11 cellular contexts compared by ENCODE assay signal in genomic region chr11:128628343-128628673, GRCh38. TPM values are rescaled to one million over a fixed set of nuclear protein-coding genes. Genes with fewer than 3 reads are reported as not detected.
DNase-seq lines count a peak whose midpoint lies in the region; ATAC-seq lines count a peak whose summit lies in the region.
"Had no signal": no experiment of that assay in that cellular context is flagged by ENCODE, and none has a peak within 500 bp of the region (broad histone marks: within the 10 kb centered on the region; RNA-seq: fewer than 3 reads in every experiment).

No MANE protein-coding gene starts in this region.

- POLR2A ChIA-PET in activated CD4-positive, alpha-beta memory T cell treated with anti-CD3 and anti-CD28 coated beads, Interleukin-2, amount 10 ng/mL, durations not matched to agents 7 days and 5 days (lab: Charles Lee) = interaction anchor here (0.6 to 11.4 kb wide), 19 partner anchors 65 to 338 kb away, joined by 3 to 525 read pairs (median 6); partner anchors contain the start of gene FLI1

- peaks cover 82% of the 10 kb centered on the region for H3K4me1 Mint-ChIP-seq in activated CD8-positive, alpha-beta memory T cell treated with anti-CD3 and anti-CD28 coated beads, Interleukin-2, amount 10 ng/mL, durations not matched to agents 7 days and 5 days
- peaks cover 81% of the 10 kb centered on the region for H3K4me1 Mint-ChIP-seq in activated CD4-positive, alpha-beta memory T cell treated with anti-CD3 and anti-CD28 coated beads, Interleukin-2, amount 10 ng/mL, durations not matched to agents 7 days and 5 days
- H3K4me1 Mint-ChIP-seq in stimulated activated naive CD8-positive, alpha-beta T cell treated with anti-CD3 and anti-CD28 coated beads, Interleukin-15, amount 100 ng/mL, for 72 hours = peaks cover 93% of the 10 kb centered on the region

- H3K27ac Mint-ChIP-seq in activated CD8-positive, alpha-beta memory T cell treated with anti-CD3 and anti-CD28 coated beads, Interleukin-2, amount 10 ng/mL, durations not matched to agents 7 days and 5 days = peak overlapping the region; percentile 93
- peak overlapping the region; percentile 85 for H3K27ac Mint-ChIP-seq in activated CD4-positive, alpha-beta memory T cell treated with anti-CD3 and anti-CD28 coated beads, Interleukin-2, amount 10 ng/mL, durations not matched to agents 7 days and 5 days
- H3K27ac Mint-ChIP-seq in stimulated activated naive CD8-positive, alpha-beta T cell treated with anti-CD3 and anti-CD28 coated beads, Interleukin-15, amount 100 ng/mL, for 72 hours = peak overlapping the region; percentile 87 to 99

- peak; percentile 3 for ATAC-seq in activated CD8-positive, alpha-beta memory T cell treated with anti-CD3 and anti-CD28 coated beads, Interleukin-2, amount 10 ng/mL, durations not matched to agents 7 days and 5 days
- ATAC-seq in HG02798 (IDR thresholded peaks at IDR 0.05; ENCODE audit: poor library complexity, unreplicated experiment) (peak; percentile 39), GM19328 (IDR thresholded peaks at IDR 0.05; ENCODE audit: unreplicated experiment) (no peak)
- peak; percentile 2 for ATAC-seq in stimulated activated naive CD8-positive, alpha-beta T cell treated with anti-CD3 and anti-CD28 coated beads, Interleukin-15, amount 100 ng/mL, for 72 hours

- no peak for DNase-seq in activated CD8-positive, alpha-beta memory T cell treated with anti-CD3 and anti-CD28 coated beads, Interleukin-2, amount 10 ng/mL, durations not matched to agents 7 days and 5 days
- no peak for DNase-seq in activated CD8-positive, alpha-beta memory T cell treated with anti-CD3 and anti-CD28 coated beads, Interleukin-2, amount 50 U/mL, for 4 hours
- DNase-seq in activated CD4-positive, alpha-beta memory T cell treated with anti-CD3 and anti-CD28 coated beads, Interleukin-2, amount 10 ng/mL, durations not matched to agents 7 days and 5 days = no peak
- no peak for DNase-seq in stimulated activated naive CD8-positive, alpha-beta T cell treated with anti-CD3 and anti-CD28 coated beads, Interleukin-15, amount 100 ng/mL, for 72 hours
- DNase-seq in retina = no peak
- DNase-seq in medulla oblongata (ENCODE audit: extremely low spot score) = no peak
- DNase-seq: ACHN, caudate nucleus, NCI-H2081 had no signal

- no peaks in the 10 kb centered on the region for H3K27me3 Mint-ChIP-seq in activated CD8-positive, alpha-beta memory T cell treated with anti-CD3 and anti-CD28 coated beads, Interleukin-2, amount 10 ng/mL, durations not matched to agents 7 days and 5 days
- H3K27me3 Mint-ChIP-seq in activated CD4-positive, alpha-beta memory T cell treated with anti-CD3 and anti-CD28 coated beads, Interleukin-2, amount 10 ng/mL, durations not matched to agents 7 days and 5 days = no peaks in the 10 kb centered on the region
- no peaks in the 10 kb centered on the region for H3K27me3 Mint-ChIP-seq in stimulated activated naive CD8-positive, alpha-beta T cell treated with anti-CD3 and anti-CD28 coated beads, Interleukin-15, amount 100 ng/mL, for 72 hours

- peak overlapping the region; percentile 56 for H3K4me3 Mint-ChIP-seq in activated CD8-positive, alpha-beta memory T cell treated with anti-CD3 and anti-CD28 coated beads, Interleukin-2, amount 10 ng/mL, durations not matched to agents 7 days and 5 days
- peak overlapping the region; percentile 59 for H3K4me3 Mint-ChIP-seq in activated CD4-positive, alpha-beta memory T cell treated with anti-CD3 and anti-CD28 coated beads, Interleukin-2, amount 10 ng/mL, durations not matched to agents 7 days and 5 days
- H3K4me3 Mint-ChIP-seq in stimulated activated naive CD8-positive, alpha-beta T cell treated with anti-CD3 and anti-CD28 coated beads, Interleukin-15, amount 100 ng/mL, for 72 hours = peak overlapping the region; percentile 84 to 93

- CTCF ChIA-PET in activated CD8-positive, alpha-beta memory T cell treated with anti-CD3 and anti-CD28 coated beads, Interleukin-2, amount 10 ng/mL, durations not matched to agents 7 days and 5 days (lab: Charles Lee) = interaction anchor here (0.7 to 9.5 kb wide), 28 partner anchors 8 to 469 kb away, joined by 3 to 190 read pairs (median 4); no protein-coding TSS in a partner anchor
- CTCF ChIA-PET in activated CD4-positive, alpha-beta memory T cell treated with anti-CD3 and anti-CD28 coated beads, Interleukin-2, amount 10 ng/mL, durations not matched to agents 7 days and 5 days (lab: Charles Lee) = interaction anchor here (0.5 to 7.6 kb wide), 23 partner anchors 48 to 471 kb away, joined by 3 to 205 read pairs (median 6); no protein-coding TSS in a partner anchor

- H3K36me3 Mint-ChIP-seq in activated CD8-positive, alpha-beta memory T cell treated with anti-CD3 and anti-CD28 coated beads, Interleukin-2, amount 10 ng/mL, durations not matched to agents 7 days and 5 days = no peaks in the 10 kb centered on the region
- peaks cover 3% of the 10 kb centered on the region for H3K36me3 Mint-ChIP-seq in activated CD4-positive, alpha-beta memory T cell treated with anti-CD3 and anti-CD28 coated beads, Interleukin-2, amount 10 ng/mL, durations not matched to agents 7 days and 5 days (ENCODE audit: low read depth)

- no peaks in the 10 kb centered on the region for H3K9me3 Mint-ChIP-seq in activated CD8-positive, alpha-beta memory T cell treated with anti-CD3 and anti-CD28 coated beads, Interleukin-2, amount 10 ng/mL, durations not matched to agents 7 days and 5 days (ENCODE audit: low read depth)
- H3K9me3 Mint-ChIP-seq in activated CD4-positive, alpha-beta memory T cell treated with anti-CD3 and anti-CD28 coated beads, Interleukin-2, amount 10 ng/mL, durations not matched to agents 7 days and 5 days = no peaks in the 10 kb centered on the region
- no peaks in the 10 kb centered on the region for H3K9me3 Mint-ChIP-seq in stimulated activated naive CD8-positive, alpha-beta T cell treated with anti-CD3 and anti-CD28 coated beads, Interleukin-15, amount 100 ng/mL, for 72 hours

RNA-seq across cellular contexts. Expression of gene ETS1, which starts 41.0 kb away (rescaled TPM):
- 100 to 1,000 TPM; 408 to 671 TPM for total RNA-seq in activated CD8-positive, alpha-beta memory T cell treated with anti-CD3 and anti-CD28 coated beads, Interleukin-2, amount 10 ng/mL, durations not matched to agents 7 days and 5 days
- total RNA-seq in activated CD4-positive, alpha-beta memory T cell treated with anti-CD3 and anti-CD28 coated beads, Interleukin-2, amount 10 ng/mL, durations not matched to agents 7 days and 5 days = 100 to 1,000 TPM; 572 to 584 TPM
